9 cellular contexts compared by ENCODE assay signal in genomic region chr9:126558051-126558665, GRCh38. TPM values are rescaled to one million over a fixed set of nuclear protein-coding genes. Genes with fewer than 3 reads are reported as not detected.
DNase-seq lines count a peak whose midpoint lies in the region; ATAC-seq and TF ChIP-seq lines count a peak whose summit lies in the region.
"Had no signal": no experiment of that assay in that cellular context is flagged by ENCODE, and none has a peak within 500 bp of the region (broad histone marks: within the 10 kb centered on the region; RNA-seq: fewer than 3 reads in every experiment).

No MANE protein-coding gene starts in this region.

- no peak overlapping the region for H3K27ac ChIP-seq in gastrocnemius medialis

- H3K4me3 ChIP-seq in gastrocnemius medialis: no peak overlapping the region

- TF ChIP-seq POLR2A in gastrocnemius medialis (IDR thresholded peaks at IDR 0.05): no peak

- H3K27ac Mint-ChIP-seq in activated naive CD8-positive, alpha-beta T cell treated with anti-CD3 and anti-CD28 coated beads, Interleukin-2, amount 50 U/mL, for 24 hours: no peak overlapping the region

- DNase-seq in DMS79 (lab: John Stamatoyannopoulos, UW) (peak; percentile 15), LoVo (ENCODE audit: low spot score) (peak; percentile 68), SW480 (ENCODE audit: low spot score) (peak; percentile 60), left ventricle myocardium superior (peak; percentile 71), gastrocnemius medialis (peak; percentile 21 to 50), NCI-H1048 (lab: John Stamatoyannopoulos, UW) (no peak)
- peak; percentile 70 for DNase-seq in activated naive CD8-positive, alpha-beta T cell treated with anti-CD3 and anti-CD28 coated beads, Interleukin-2, amount 50 U/mL, for 24 hours

- H3K9me3 ChIP-seq in gastrocnemius medialis: no peaks in the 10 kb centered on the region

- no peaks in the 10 kb centered on the region for H3K9me3 Mint-ChIP-seq in activated naive CD8-positive, alpha-beta T cell treated with anti-CD3 and anti-CD28 coated beads, Interleukin-2, amount 50 U/mL, for 24 hours

- H3K4me3 Mint-ChIP-seq in activated naive CD8-positive, alpha-beta T cell treated with anti-CD3 and anti-CD28 coated beads, Interleukin-2, amount 50 U/mL, for 24 hours: no peak overlapping the region

- H3K4me1 Mint-ChIP-seq in activated naive CD8-positive, alpha-beta T cell treated with anti-CD3 and anti-CD28 coated beads, Interleukin-2, amount 50 U/mL, for 24 hours: no peaks in the 10 kb centered on the region

- intact Hi-C loops in left ventricle myocardium superior (cut with micrococcal nuclease) (loop anchor here (5.0 kb wide), 1 partner anchor 56 kb away; no protein-coding TSS in a partner anchor), gastrocnemius medialis (cut with DNase I; ENCODE audit: low total_unique reads) (loop anchor here (1.0 kb wide), 1 partner anchor 57 kb away; no protein-coding TSS in a partner anchor)

- in situ Hi-C loops in gastrocnemius medialis (cut with MboI; ENCODE audit: low sequenced_read_pairs in 4 of 4): loop anchor here in 2 of 4 donors (5.0 kb wide), 2 partner anchors 56 to 61 kb away; no protein-coding TSS in a partner anchor

- peaks cover 0 to 13% (median 0%) of the 10 kb centered on the region in 3 donors for H3K27me3 ChIP-seq in gastrocnemius medialis

- TF ChIP-seq CTCF in gastrocnemius medialis (IDR thresholded peaks at IDR 0.05 in 4 of 5, conservative IDR thresholded peaks at IDR 0.05 in 1 of 5): peak; percentile 62 to 91 (median 87)

- no peaks in the 10 kb centered on the region for H3K36me3 Mint-ChIP-seq in activated naive CD8-positive, alpha-beta T cell treated with anti-CD3 and anti-CD28 coated beads, Interleukin-2, amount 50 U/mL, for 24 hours (ENCODE audit: low read depth)

- ATAC-seq in activated naive CD8-positive, alpha-beta T cell treated with anti-CD3 and anti-CD28 coated beads, Interleukin-2, amount 50 U/mL, for 24 hours: peak; percentile 61
- peak; percentile 81 for ATAC-seq in left ventricle myocardium superior
- peak; percentile 58 to 79 for ATAC-seq in gastrocnemius medialis
- no peak for ATAC-seq in HG03135 (IDR thresholded peaks at IDR 0.05; ENCODE audit: unreplicated experiment)

- H3K27me3 Mint-ChIP-seq in activated naive CD8-positive, alpha-beta T cell treated with anti-CD3 and anti-CD28 coated beads, Interleukin-2, amount 50 U/mL, for 24 hours: peaks cover 31% of the 10 kb centered on the region

- H3K36me3 ChIP-seq in gastrocnemius medialis: no peaks in the 10 kb centered on the region

- no peaks in the 10 kb centered on the region for H3K4me1 ChIP-seq in gastrocnemius medialis

RNA-seq across cellular contexts. Expression of gene LMX1B, which starts 55.6 kb away (rescaled TPM):
- 0.74 TPM for total RNA-seq in left ventricle myocardium superior
- under 1 TPM in 3 of 4 donors, not detected in 1; 0.31 to 0.46 (median 0.35) TPM for total RNA-seq in gastrocnemius medialis
- total RNA-seq: T-helper 2 cell treated with Interferon-gamma antibody and Interleukin-4, amounts not matched to agents 100 ng/mL and 5 ng/mL, for 36 hours had no signal
